9 cellular contexts compared by ENCODE assay signal in genomic region chr3:23078735-23079134, GRCh38.
"Had no signal": no experiment of that assay in that cellular context is flagged by ENCODE, and none has a peak within 500 bp of the region (broad histone marks: within the 10 kb centered on the region; RNA-seq: fewer than 3 reads in every experiment).

No MANE protein-coding gene starts in this region.

- DNase-seq: GM23248, H7, HCEC 1CT, Karpas-422, KBM-7 had no signal

- ATAC-seq: HepG2 had no signal

- H3K9ac ChIP-seq: GM23248, KMS-11 had no signal

- H3K27me3 Mint-ChIP-seq: IgD-negative memory B cell had no signal

- H3K4me2 ChIP-seq: KMS-11 had no signal

- H3K27ac ChIP-seq: GM23248, KMS-11 had no signal

- H3K4me3 ChIP-seq: GM23248 had no signal

- H3K27ac Mint-ChIP-seq: IgD-negative memory B cell had no signal

- H2AFZ ChIP-seq: GM23248 had no signal

- FAIRE-seq: HepG2, HTR-8/SVneo had no signal

- H3K36me3 Mint-ChIP-seq: IgD-negative memory B cell had no signal
